1 cellular context compared by ENCODE assay signal in the genomic region with DNA sequence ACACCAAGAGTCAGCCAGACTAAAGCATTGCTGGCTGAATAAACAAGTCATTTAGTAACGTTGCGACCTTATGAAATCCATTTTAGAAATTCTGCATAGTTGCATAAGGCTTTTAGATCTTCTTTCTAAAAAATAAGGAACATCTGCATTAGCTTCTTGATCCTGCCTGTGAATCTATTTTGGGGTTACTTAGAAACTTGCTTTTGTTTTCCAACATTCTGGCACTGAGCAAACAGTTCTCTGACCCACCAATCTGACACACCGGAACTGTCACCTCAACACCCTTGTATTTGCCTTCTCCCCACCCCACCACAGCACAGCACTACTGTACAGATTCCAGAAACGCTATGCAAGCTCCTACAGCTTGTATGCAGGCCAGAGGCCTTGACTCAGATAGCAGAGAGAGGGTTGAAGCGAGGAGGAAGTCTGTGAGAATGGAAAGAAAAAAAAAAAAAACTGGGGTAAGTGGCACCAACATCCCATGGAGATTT.
TF ChIP-seq lines count a peak whose summit lies in the region.

No MANE protein-coding gene starts in this region.

TF ChIP-seq in HepG2, 621 proteins besides CTCF, POLR2A, EP300 and RAD21 (continued from another document and continues in another):
- TF ChIP-seq, protein P1, sequence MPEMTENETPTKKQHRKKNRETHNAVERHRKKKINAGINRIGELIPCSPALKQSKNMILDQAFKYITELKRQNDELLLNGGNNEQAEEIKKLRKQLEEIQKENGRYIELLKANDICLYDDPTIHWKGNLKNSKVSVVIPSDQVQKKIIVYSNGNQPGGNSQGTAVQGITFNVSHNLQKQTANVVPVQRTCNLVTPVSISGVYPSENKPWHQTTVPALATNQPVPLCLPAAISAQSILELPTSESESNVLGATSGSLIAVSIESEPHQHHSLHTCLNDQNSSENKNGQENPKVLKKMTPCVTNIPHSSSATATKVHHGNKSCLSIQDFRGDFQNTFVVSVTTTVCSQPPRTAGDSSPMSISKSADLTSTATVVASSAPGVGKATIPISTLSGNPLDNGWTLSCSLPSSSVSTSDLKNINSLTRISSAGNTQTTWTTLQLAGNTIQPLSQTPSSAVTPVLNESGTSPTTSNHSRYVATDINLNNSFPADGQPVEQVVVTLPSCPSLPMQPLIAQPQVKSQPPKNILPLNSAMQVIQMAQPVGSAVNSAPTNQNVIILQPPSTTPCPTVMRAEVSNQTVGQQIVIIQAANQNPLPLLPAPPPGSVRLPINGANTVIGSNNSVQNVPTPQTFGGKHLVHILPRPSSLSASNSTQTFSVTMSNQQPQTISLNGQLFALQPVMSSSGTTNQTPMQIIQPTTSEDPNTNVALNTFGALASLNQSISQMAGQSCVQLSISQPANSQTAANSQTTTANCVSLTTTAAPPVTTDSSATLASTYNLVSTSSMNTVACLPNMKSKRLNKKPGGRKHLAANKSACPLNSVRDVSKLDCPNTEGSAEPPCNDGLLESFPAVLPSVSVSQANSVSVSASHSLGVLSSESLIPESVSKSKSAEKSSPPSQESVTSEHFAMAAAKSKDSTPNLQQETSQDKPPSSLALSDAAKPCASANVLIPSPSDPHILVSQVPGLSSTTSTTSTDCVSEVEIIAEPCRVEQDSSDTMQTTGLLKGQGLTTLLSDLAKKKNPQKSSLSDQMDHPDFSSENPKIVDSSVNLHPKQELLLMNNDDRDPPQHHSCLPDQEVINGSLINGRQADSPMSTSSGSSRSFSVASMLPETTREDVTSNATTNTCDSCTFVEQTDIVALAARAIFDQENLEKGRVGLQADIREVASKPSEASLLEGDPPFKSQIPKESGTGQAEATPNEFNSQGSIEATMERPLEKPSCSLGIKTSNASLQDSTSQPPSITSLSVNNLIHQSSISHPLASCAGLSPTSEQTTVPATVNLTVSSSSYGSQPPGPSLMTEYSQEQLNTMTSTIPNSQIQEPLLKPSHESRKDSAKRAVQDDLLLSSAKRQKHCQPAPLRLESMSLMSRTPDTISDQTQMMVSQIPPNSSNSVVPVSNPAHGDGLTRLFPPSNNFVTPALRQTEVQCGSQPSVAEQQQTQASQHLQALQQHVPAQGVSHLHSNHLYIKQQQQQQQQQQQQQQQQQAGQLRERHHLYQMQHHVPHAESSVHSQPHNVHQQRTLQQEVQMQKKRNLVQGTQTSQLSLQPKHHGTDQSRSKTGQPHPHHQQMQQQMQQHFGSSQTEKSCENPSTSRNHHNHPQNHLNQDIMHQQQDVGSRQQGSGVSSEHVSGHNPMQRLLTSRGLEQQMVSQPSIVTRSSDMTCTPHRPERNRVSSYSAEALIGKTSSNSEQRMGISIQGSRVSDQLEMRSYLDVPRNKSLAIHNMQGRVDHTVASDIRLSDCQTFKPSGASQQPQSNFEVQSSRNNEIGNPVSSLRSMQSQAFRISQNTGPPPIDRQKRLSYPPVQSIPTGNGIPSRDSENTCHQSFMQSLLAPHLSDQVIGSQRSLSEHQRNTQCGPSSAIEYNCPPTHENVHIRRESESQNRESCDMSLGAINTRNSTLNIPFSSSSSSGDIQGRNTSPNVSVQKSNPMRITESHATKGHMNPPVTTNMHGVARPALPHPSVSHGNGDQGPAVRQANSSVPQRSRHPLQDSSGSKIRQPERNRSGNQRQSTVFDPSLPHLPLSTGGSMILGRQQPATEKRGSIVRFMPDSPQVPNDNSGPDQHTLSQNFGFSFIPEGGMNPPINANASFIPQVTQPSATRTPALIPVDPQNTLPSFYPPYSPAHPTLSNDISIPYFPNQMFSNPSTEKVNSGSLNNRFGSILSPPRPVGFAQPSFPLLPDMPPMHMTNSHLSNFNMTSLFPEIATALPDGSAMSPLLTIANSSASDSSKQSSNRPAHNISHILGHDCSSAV (CRISPR knock-in tag; IDR thresholded peaks at IDR 0.05; ENCODE audit: borderline replicate concordance): no peak
- TF ChIP-seq NR2C2 (CRISPR knock-in tag; IDR thresholded peaks at IDR 0.05; ENCODE audit: borderline replicate concordance): no peak; the same call in 1 of the 2 replicates
- TF ChIP-seq ZNF382 (CRISPR knock-in tag; IDR thresholded peaks at IDR 0.05; ENCODE audit: borderline replicate concordance): no peak
- TF ChIP-seq SKI (IDR thresholded peaks at IDR 0.05; ENCODE audit: partially characterized antibody): peak; percentile 52
- TF ChIP-seq, protein P2, sequence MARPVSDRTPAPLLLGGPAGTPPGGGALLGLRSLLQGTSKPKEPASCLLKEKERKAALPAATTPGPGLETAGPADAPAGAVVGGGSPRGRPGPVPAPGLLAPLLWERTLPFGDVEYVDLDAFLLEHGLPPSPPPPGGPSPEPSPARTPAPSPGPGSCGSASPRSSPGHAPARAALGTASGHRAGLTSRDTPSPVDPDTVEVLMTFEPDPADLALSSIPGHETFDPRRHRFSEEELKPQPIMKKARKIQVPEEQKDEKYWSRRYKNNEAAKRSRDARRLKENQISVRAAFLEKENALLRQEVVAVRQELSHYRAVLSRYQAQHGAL (CRISPR knock-in tag; IDR thresholded peaks at IDR 0.05; ENCODE audit: not compliant biosample characterization): no peak
- no peak for TF ChIP-seq ETV6 (CRISPR knock-in tag; conservative IDR thresholded peaks at IDR 0.05)
- TF ChIP-seq, protein P3, sequence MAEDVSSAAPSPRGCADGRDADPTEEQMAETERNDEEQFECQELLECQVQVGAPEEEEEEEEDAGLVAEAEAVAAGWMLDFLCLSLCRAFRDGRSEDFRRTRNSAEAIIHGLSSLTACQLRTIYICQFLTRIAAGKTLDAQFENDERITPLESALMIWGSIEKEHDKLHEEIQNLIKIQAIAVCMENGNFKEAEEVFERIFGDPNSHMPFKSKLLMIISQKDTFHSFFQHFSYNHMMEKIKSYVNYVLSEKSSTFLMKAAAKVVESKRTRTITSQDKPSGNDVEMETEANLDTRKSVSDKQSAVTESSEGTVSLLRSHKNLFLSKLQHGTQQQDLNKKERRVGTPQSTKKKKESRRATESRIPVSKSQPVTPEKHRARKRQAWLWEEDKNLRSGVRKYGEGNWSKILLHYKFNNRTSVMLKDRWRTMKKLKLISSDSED (CRISPR knock-in tag; IDR thresholded peaks at IDR 0.05): no peak
- TF ChIP-seq REPIN1 (CRISPR knock-in tag; IDR thresholded peaks at IDR 0.05; ENCODE audit: borderline replicate concordance, low read depth): peak; percentile 54; the same call in 1 of the 2 replicates
- no peak for TF ChIP-seq CENPT (CRISPR knock-in tag; IDR thresholded peaks at IDR 0.05; ENCODE audit: low read depth)
- no peak for TF ChIP-seq HNRNPL (IDR thresholded peaks at IDR 0.05; ENCODE audit: low read depth, low read length)
- no peak for TF ChIP-seq AGO1 (IDR thresholded peaks at IDR 0.05; ENCODE audit: low read depth, low read length, poor library complexity, severe bottlenecking)
- no peak for TF ChIP-seq ZNF34 (CRISPR knock-in tag; IDR thresholded peaks at IDR 0.05; ENCODE audit: borderline replicate concordance)
- TF ChIP-seq, protein P4, sequence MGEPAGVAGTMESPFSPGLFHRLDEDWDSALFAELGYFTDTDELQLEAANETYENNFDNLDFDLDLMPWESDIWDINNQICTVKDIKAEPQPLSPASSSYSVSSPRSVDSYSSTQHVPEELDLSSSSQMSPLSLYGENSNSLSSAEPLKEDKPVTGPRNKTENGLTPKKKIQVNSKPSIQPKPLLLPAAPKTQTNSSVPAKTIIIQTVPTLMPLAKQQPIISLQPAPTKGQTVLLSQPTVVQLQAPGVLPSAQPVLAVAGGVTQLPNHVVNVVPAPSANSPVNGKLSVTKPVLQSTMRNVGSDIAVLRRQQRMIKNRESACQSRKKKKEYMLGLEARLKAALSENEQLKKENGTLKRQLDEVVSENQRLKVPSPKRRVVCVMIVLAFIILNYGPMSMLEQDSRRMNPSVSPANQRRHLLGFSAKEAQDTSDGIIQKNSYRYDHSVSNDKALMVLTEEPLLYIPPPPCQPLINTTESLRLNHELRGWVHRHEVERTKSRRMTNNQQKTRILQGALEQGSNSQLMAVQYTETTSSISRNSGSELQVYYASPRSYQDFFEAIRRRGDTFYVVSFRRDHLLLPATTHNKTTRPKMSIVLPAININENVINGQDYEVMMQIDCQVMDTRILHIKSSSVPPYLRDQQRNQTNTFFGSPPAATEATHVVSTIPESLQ (CRISPR knock-in tag; conservative IDR thresholded peaks at IDR 0.05): no peak
- TF ChIP-seq ZNF530 (CRISPR knock-in tag; IDR thresholded peaks at IDR 0.05; ENCODE audit: low read depth): no peak
- TF ChIP-seq RFX3 (CRISPR knock-in tag; IDR thresholded peaks at IDR 0.05): 0 out of 2 replicates have a peak, but pooled peaks have one; percentile 26
- TF ChIP-seq MLLT10 (CRISPR knock-in tag; IDR thresholded peaks at IDR 0.05): no peak
- no peak for TF ChIP-seq SNRNP70 (IDR thresholded peaks at IDR 0.05; ENCODE audit: low read depth, low read length)
- no peak for TF ChIP-seq ZNF543 (CRISPR knock-in tag; IDR thresholded peaks at IDR 0.05)
- no peak for TF ChIP-seq ZSCAN25 (CRISPR knock-in tag; IDR thresholded peaks at IDR 0.05)
- no peak for TF ChIP-seq FOXA1 (IDR thresholded peaks at IDR 0.05)
- TF ChIP-seq FOXA1 (CRISPR knock-in tag; IDR thresholded peaks at IDR 0.05): peak; percentile 85
- peak; percentile 61; the same call in 1 of the 2 replicates for TF ChIP-seq MEIS1 (CRISPR knock-in tag; IDR thresholded peaks at IDR 0.05; ENCODE audit: borderline replicate concordance)
- TF ChIP-seq ZFP90 (CRISPR knock-in tag; IDR thresholded peaks at IDR 0.05; ENCODE audit: borderline replicate concordance): no peak
- no peak for TF ChIP-seq ZNF326 (CRISPR knock-in tag; IDR thresholded peaks at IDR 0.05; ENCODE audit: borderline replicate concordance)
- 0 out of 2 replicates have a peak, but pooled peaks have one; percentile 27 for TF ChIP-seq KDM2A (CRISPR knock-in tag; IDR thresholded peaks at IDR 0.05; ENCODE audit: borderline replicate concordance, low read depth)
- TF ChIP-seq, protein P5, sequence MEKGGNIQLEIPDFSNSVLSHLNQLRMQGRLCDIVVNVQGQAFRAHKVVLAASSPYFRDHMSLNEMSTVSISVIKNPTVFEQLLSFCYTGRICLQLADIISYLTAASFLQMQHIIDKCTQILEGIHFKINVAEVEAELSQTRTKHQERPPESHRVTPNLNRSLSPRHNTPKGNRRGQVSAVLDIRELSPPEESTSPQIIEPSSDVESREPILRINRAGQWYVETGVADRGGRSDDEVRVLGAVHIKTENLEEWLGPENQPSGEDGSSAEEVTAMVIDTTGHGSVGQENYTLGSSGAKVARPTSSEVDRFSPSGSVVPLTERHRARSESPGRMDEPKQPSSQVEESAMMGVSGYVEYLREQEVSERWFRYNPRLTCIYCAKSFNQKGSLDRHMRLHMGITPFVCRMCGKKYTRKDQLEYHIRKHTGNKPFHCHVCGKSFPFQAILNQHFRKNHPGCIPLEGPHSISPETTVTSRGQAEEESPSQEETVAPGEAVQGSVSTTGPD (CRISPR knock-in tag; IDR thresholded peaks at IDR 0.05): peak; percentile 94
- TF ChIP-seq ZNF331 (CRISPR knock-in tag; IDR thresholded peaks at IDR 0.05): peak; percentile 66; the same call in 1 of the 2 replicates
- TF ChIP-seq ZNF343 (CRISPR knock-in tag; IDR thresholded peaks at IDR 0.05): no peak
- TF ChIP-seq MYNN (CRISPR knock-in tag; IDR thresholded peaks at IDR 0.05; ENCODE audit: low read depth): no peak
- no peak for TF ChIP-seq SUZ12 (IDR thresholded peaks at IDR 0.05; ENCODE audit: low read depth, low read length)
- TF ChIP-seq, protein P6, sequence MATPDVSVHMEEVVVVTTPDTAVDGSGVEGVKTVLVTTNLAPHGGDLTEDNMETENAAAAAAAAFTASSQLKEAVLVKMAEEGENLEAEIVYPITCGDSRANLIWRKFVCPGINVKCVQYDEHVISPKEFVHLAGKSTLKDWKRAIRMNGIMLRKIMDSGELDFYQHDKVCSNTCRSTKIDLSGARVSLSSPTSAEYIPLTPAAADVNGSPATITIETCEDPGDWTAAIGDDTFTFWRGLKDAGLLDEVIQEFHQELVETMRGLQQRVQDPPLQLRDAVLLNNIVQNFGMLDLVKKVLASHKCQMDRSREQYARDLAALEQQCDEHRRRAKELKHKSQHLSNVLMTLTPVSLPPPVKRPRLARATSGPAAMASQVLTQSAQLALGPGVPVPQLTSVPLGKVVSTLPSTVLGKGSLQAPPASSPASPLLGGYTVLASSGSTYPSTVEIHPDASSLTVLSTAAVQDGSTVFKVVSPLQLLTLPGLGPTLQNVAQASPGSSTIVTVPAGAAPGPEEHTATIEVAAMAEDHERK (CRISPR knock-in tag; IDR thresholded peaks at IDR 0.05; ENCODE audit: low read depth): no peak
- TF ChIP-seq ZNF605 (CRISPR knock-in tag; IDR thresholded peaks at IDR 0.05): no peak
- no peak for TF ChIP-seq SRSF1 (optimal IDR thresholded peaks at IDR 0.05; ENCODE audit: low read depth, low read length)
- TF ChIP-seq, protein P7, sequence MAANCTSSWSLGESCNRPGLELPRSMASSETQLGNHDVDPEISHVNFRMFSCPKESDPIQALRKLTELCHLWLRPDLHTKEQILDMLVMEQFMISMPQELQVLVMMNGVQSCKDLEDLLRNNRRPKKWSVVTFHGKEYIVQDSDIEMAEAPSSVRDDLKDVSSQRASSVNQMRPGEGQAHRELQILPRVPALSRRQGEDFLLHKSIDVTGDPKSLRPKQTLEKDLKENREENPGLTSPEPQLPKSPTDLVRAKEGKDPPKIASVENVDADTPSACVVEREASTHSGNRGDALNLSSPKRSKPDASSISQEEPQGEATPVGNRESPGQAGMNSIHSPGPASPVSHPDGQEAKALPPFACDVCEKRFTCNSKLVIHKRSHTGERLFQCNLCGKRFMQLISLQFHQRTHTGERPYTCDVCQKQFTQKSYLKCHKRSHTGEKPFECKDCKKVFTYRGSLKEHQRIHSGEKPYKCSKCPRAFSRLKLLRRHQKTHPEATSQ (CRISPR knock-in tag; IDR thresholded peaks at IDR 0.05; ENCODE audit: borderline replicate concordance): peak; percentile 44; the same call in 1 of the 2 replicates
- TF ChIP-seq KLF9 (CRISPR knock-in tag; IDR thresholded peaks at IDR 0.05; ENCODE audit: low read depth): peak; percentile 32; the same call in 1 of the 2 replicates
- no peak for TF ChIP-seq HDAC6 (IDR thresholded peaks at IDR 0.05; ENCODE audit: low read depth, low read length)
- TF ChIP-seq, protein P8, sequence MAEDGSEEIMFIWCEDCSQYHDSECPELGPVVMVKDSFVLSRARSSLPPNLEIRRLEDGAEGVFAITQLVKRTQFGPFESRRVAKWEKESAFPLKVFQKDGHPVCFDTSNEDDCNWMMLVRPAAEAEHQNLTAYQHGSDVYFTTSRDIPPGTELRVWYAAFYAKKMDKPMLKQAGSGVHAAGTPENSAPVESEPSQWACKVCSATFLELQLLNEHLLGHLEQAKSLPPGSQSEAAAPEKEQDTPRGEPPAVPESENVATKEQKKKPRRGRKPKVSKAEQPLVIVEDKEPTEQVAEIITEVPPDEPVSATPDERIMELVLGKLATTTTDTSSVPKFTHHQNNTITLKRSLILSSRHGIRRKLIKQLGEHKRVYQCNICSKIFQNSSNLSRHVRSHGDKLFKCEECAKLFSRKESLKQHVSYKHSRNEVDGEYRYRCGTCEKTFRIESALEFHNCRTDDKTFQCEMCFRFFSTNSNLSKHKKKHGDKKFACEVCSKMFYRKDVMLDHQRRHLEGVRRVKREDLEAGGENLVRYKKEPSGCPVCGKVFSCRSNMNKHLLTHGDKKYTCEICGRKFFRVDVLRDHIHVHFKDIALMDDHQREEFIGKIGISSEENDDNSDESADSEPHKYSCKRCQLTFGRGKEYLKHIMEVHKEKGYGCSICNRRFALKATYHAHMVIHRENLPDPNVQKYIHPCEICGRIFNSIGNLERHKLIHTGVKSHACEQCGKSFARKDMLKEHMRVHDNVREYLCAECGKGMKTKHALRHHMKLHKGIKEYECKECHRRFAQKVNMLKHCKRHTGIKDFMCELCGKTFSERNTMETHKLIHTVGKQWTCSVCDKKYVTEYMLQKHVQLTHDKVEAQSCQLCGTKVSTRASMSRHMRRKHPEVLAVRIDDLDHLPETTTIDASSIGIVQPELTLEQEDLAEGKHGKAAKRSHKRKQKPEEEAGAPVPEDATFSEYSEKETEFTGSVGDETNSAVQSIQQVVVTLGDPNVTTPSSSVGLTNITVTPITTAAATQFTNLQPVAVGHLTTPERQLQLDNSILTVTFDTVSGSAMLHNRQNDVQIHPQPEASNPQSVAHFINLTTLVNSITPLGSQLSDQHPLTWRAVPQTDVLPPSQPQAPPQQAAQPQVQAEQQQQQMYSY (CRISPR knock-in tag; IDR thresholded peaks at IDR 0.05): no peak
- TF ChIP-seq ZNF350 (CRISPR knock-in tag; IDR thresholded peaks at IDR 0.05; ENCODE audit: borderline replicate concordance, low read depth): peak; percentile 34; the same call in 1 of the 2 replicates
- TF ChIP-seq CCDC6 (CRISPR knock-in tag; IDR thresholded peaks at IDR 0.05): peak; percentile 69
